In genomic region chr1:86714561-86715244, GRCh38 we compare ENCODE assay signal across 13 cellular contexts. TPM values are rescaled to one million over a fixed set of nuclear protein-coding genes. Genes with fewer than 3 reads are reported as not detected.
DNase-seq lines count a peak whose midpoint lies in the region; ATAC-seq, FAIRE-seq and TF ChIP-seq lines count a peak whose summit lies in the region.
"Had no signal": no experiment of that assay in that cellular context is flagged by ENCODE, and none has a peak within 500 bp of the region (broad histone marks: within the 10 kb centered on the region; RNA-seq: fewer than 3 reads in every experiment).

No MANE protein-coding gene starts in this region.

- H3K9me3 ChIP-seq in Loucy (ENCODE audit: insufficient read depth, low read depth, low read length), result no peaks in the 10 kb centered on the region
- H3K9me3 ChIP-seq: MG63, testis had no signal

- H3K36me3 Mint-ChIP-seq in chondrocyte (ENCODE audit: low read depth), result peaks cover 2% of the 10 kb centered on the region

- H3K4me1 ChIP-seq in Loucy (ENCODE audit: insufficient read depth, low read length, poor library complexity, severe bottlenecking), result peaks cover 46% of the 10 kb centered on the region
- H3K4me1 ChIP-seq: testis had no signal

- no peaks in the 10 kb centered on the region for H3K9me2 ChIP-seq in Loucy (replicated peaks; ENCODE audit: low read depth, low read length)

- H3K4me3 Mint-ChIP-seq in chondrocyte (ENCODE audit: unreplicated experiment), result no peak overlapping the region
- H3K4me3 Mint-ChIP-seq: CD14-positive monocyte had no signal

- peak overlapping the region; percentile 49 for H3K27ac Mint-ChIP-seq in chondrocyte (ENCODE audit: unreplicated experiment)

- TF ChIP-seq CTCF in Loucy (conservative IDR thresholded peaks at IDR 0.05; ENCODE audit: low read length), result no peak
- no peak for TF ChIP-seq CTCF in chondrocyte (IDR thresholded peaks at IDR 0.05)
- no peak for TF ChIP-seq CTCF in omental fat pad (IDR thresholded peaks at IDR 0.05)

- H3F3A ChIP-seq in Loucy (ENCODE audit: low read depth), result no peaks in the 10 kb centered on the region

- peaks cover 19% of the 10 kb centered on the region for H3K36me3 ChIP-seq in Loucy (ENCODE audit: insufficient read depth, low read length)

- no peak for DNase-seq in GM18507 (ENCODE audit: extremely low spot score, insufficient read length, low read depth)
- DNase-seq in chondrocyte (ENCODE audit: low spot score), result no peak
- DNase-seq in omental fat pad (ENCODE audit: low spot score), result no peak
- no peak for DNase-seq in NCI-H1436 treated with DMSO at 0.1 percent for 48 hours (lab: John Stamatoyannopoulos, UW)
- no peak for DNase-seq in urothelium cell line (ENCODE audit: low spot score)
- DNase-seq in NCI-H2227 (lab: John Stamatoyannopoulos, UW; ENCODE audit: unreplicated experiment), result no peak
- DNase-seq in stimulated activated CD4-positive, alpha-beta T cell treated with anti-CD3 and anti-CD28 coated beads, Interleukin-2, amount 100 ng/mL, for 48 hours, result no peak
- DNase-seq: MG63, PC-9, T1000, testis had no signal

- H3K4me3 ChIP-seq in Loucy (ENCODE audit: low read length, poor library complexity, severe bottlenecking), result peak overlapping the region; percentile 9
- H3K4me3 ChIP-seq: MG63, PC-9, testis had no signal

- FAIRE-seq in GM18507 (lab: Jason Lieb, UNC), result peak; percentile 9
- no peak for FAIRE-seq in urothelium cell line (lab: Jason Lieb, UNC)

- H4K20me1 ChIP-seq in Loucy (ENCODE audit: insufficient read depth, low read length, poor library complexity, severe bottlenecking), result peaks cover 85% of the 10 kb centered on the region

- H3K9me3 Mint-ChIP-seq in chondrocyte (ENCODE audit: low read depth), result no peaks in the 10 kb centered on the region
- H3K9me3 Mint-ChIP-seq: CD14-positive monocyte had no signal

- ATAC-seq in omental fat pad (ENCODE audit: low FRiP score), result peak; percentile 77

- no peaks in the 10 kb centered on the region for H3K27me3 Mint-ChIP-seq in chondrocyte (ENCODE audit: low read depth)

- no peak overlapping the region for H2AFZ ChIP-seq in Loucy (ENCODE audit: low read length)
- H2AFZ ChIP-seq: PC-9 had no signal

- no peaks in the 10 kb centered on the region for H3K27me3 ChIP-seq in Loucy (ENCODE audit: insufficient read depth, low read length, poor library complexity, severe bottlenecking)
- H3K27me3 ChIP-seq: MG63, testis had no signal

- peak overlapping the region; percentile 57 for H3K4me2 ChIP-seq in Loucy (ENCODE audit: low read depth, low read length, poor library complexity, severe bottlenecking)
- H3K4me2 ChIP-seq: PC-9 had no signal

- peaks cover 50% of the 10 kb centered on the region for H3K4me1 Mint-ChIP-seq in chondrocyte (ENCODE audit: low read depth)

- peaks cover 89% of the 10 kb centered on the region for H3K79me2 ChIP-seq in Loucy (ENCODE audit: insufficient read depth, low read length)

- H3K9ac ChIP-seq in Loucy (ENCODE audit: low read depth, low read length, poor library complexity, severe bottlenecking), result no peak overlapping the region

RNA-seq across cellular contexts. Expression of gene SH3GLB1, which starts 10.3 kb away (rescaled TPM):
- total RNA-seq in chondrocyte, result 118 to 135 TPM (median 133 TPM) in 3 replicates
- 100 to 1,000 TPM in 1 of 4 donors, 10 to 100 TPM in 3; 79.1 to 113 (median 93.6) TPM for total RNA-seq in omental fat pad
